In the genomic region with DNA sequence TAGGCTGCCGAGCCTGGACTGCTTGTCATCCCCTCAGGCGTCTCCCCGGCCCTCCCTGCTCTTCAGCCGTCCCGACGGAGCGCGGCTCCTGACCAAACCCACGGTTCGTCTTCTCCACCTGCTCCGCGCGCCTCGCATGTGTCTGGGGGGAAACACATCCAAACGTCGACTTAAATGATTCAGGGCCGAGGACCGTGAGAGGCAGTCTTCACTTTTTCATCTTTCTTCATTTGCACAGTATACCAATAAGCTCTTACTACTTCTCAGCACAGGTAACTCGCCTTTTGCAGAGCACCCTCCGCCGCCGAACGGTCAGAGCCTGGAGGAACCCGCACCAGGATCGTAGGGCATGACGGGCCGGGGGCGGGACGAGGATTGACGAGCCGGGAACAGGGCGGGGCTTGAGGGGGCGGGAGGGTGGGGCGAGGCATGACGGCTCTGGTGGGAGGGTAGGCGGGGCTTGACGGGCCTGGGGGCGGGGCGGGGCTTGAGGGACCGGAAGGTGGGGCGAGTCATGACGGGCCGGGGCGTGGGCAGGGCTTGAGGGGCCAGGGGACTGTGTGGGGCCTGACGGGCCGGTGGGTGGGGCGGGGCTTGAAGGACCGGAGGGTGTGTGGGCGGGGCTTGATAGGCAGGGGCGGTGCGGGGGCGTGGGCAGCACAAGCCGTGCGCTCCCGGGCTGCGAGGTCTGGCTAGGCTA, we compare ENCODE assay signal across 8 cellular contexts. TPM values are rescaled to one million over a fixed set of nuclear protein-coding genes. Genes with fewer than 3 reads are reported as not detected.
DNase-seq lines count a peak whose midpoint lies in the region; ATAC-seq, FAIRE-seq and TF ChIP-seq lines count a peak whose summit lies in the region.

TSS of gene SEH1L (plus strand) at position 657 of the 700 bp plus-strand sequence. CDS start 111 bp downstream, outside the sequence.

- H3K27ac ChIP-seq in aorta (ENCODE audit: low read depth in 1 of 2, low read length in 2 of 2), result peak within 1 kb of the TSS; percentile 85 to 91

- H3K36me3 ChIP-seq in aorta (ENCODE audit: control insufficient read depth in 1 of 2, insufficient read depth in 2 of 2, low read length in 1 of 2), result no peaks in the 10 kb centered on the region

- FAIRE-seq in GM18507 (lab: Jason Lieb, UNC), result peak; percentile 90

- in situ Hi-C loops in astrocyte of the cerebellum (cut with HindIII; ENCODE audit: low sequenced_read_pairs), result no loop called here

- WGBS in aorta, 2 donors, result 0 to 1% methylated on average over 44 to 56 of the region's 56 CpGs

- DNase-seq in GM18507 (ENCODE audit: extremely low spot score, insufficient read length, low read depth) (peak; percentile 95), NCI-H2081 (lab: John Stamatoyannopoulos, UW) (peak; percentile 89 to 98), T-helper 9 cell (peak; percentile 100), astrocyte of the cerebellum (ENCODE audit: low read depth) (peak; percentile 97), hepatic stellate cell (ENCODE audit: low spot score) (peak; percentile 97), renal cortical epithelial cell (ENCODE audit: low read depth) (peak; percentile 84), aorta (peak; percentile 100)

- intact Hi-C loops in aorta (cut with DNase I), result loop anchor here (10.0 kb wide), 3 partner anchors 47 to 673 kb away; partner anchors contain the start of genes AFG3L2 (in 1 of the 2) and CEP192 (in 1 of the 2)

- H3K9me3 ChIP-seq in aorta (ENCODE audit: control insufficient read depth, low read length), result no peaks in the 10 kb centered on the region

- peak within 1 kb of the TSS; percentile 77 for H3K4me3 ChIP-seq in astrocyte of the cerebellum (ENCODE audit: low read depth, low read length)
- peak within 1 kb of the TSS; percentile 10 to 47 for H3K4me3 ChIP-seq in aorta (ENCODE audit: low read length in 2 of 2)

- ATAC-seq in HG03025 (IDR thresholded peaks at IDR 0.05; ENCODE audit: low FRiP score, unreplicated experiment) (peak; percentile 68), aorta (ENCODE audit: low FRiP score) (peak; percentile 99)

- no peaks in the 10 kb centered on the region for H3K27me3 ChIP-seq in aorta (ENCODE audit: control insufficient read depth in 1 of 2, insufficient read depth in 2 of 2, low read length in 1 of 2)

- TF ChIP-seq CTCF in astrocyte of the cerebellum (IDR thresholded peaks at IDR 0.05; ENCODE audit: low read depth, low read length, missing control alignments), result no peak

- H3K4me1 ChIP-seq in aorta (ENCODE audit: control insufficient read depth in 1 of 2, insufficient read depth in 2 of 2, low read length in 2 of 2), result peaks cover 0 to 2% of the 10 kb centered on the region in 2 donors

RNA-seq across cellular contexts. Expression of gene SEH1L, which starts in this region (rescaled TPM):
- 66.8 and 101 TPM in 2 replicates for total RNA-seq in renal cortical epithelial cell
- 10 to 100 TPM; 33.0 to 45.9 TPM for total RNA-seq in aorta
- polyA plus RNA-seq in aorta, result 10 to 100 TPM; 10.8 to 16.4 TPM

Comparison
In these comparisons a context has a peak if more than half of its experiments do, and no peak if none do; other contexts are left out.
1. Peak in every context shown above with its lines: DNase-seq, ATAC-seq, H3K4me3 ChIP-seq and H3K27ac ChIP-seq.